ENCODE assay signal across 1 cellular context in genomic region chrX:130840345-130840744, GRCh38.
TF ChIP-seq lines count a peak whose summit lies in the region.

No MANE protein-coding gene starts in this region.

TF ChIP-seq in HEK293, 187 proteins besides CTCF, POLR2A, EP300 and RAD21 (continued from another document):
- TF ChIP-seq ZNF580 (tag by site-specific recombination; IDR thresholded peaks at IDR 0.05) = 0 out of 2 replicates have a peak, but pooled peaks have one; percentile 52
- 0 out of 2 replicates have a peak, but pooled peaks have one; percentile 28 for TF ChIP-seq ZFP3 (tag by site-specific recombination; IDR thresholded peaks at IDR 0.05; ENCODE audit: low read depth)
- no peak for TF ChIP-seq ZBTB7A (tag by site-specific recombination; IDR thresholded peaks at IDR 0.05; ENCODE audit: low read depth)
- no peak for TF ChIP-seq ZNF677 (tag by site-specific recombination; IDR thresholded peaks at IDR 0.05)
- TF ChIP-seq SALL2 (tag by site-specific recombination; IDR thresholded peaks at IDR 0.05; ENCODE audit: borderline replicate concordance) = no peak
- TF ChIP-seq GLI2 (tag by site-specific recombination; IDR thresholded peaks at IDR 0.05; ENCODE audit: borderline replicate concordance, low read depth) = peak; percentile 43; the same call in 1 of the 2 replicates
- TF ChIP-seq HOXD13 (CRISPR knock-in tag; IDR thresholded peaks at IDR 0.05; ENCODE audit: borderline replicate concordance) = no peak
- TF ChIP-seq ZNF510 (tag by site-specific recombination; IDR thresholded peaks at IDR 0.05; ENCODE audit: insufficient replicate concordance) = peak; percentile 90
- peak; percentile 58; the same call in 1 of the 2 replicates for TF ChIP-seq ZNF664 (tag by site-specific recombination; IDR thresholded peaks at IDR 0.05)
- no peak for TF ChIP-seq ZBTB1 (tag by site-specific recombination; IDR thresholded peaks at IDR 0.05)
- TF ChIP-seq ZNF121 (tag by site-specific recombination; IDR thresholded peaks at IDR 0.05) = 0 out of 2 replicates have a peak, but pooled peaks have one; percentile 48
- no peak for TF ChIP-seq ZNF354C (tag by site-specific recombination; IDR thresholded peaks at IDR 0.05; ENCODE audit: borderline replicate concordance, low read depth)
- TF ChIP-seq ZNF518A (tag by site-specific recombination; conservative IDR thresholded peaks at IDR 0.05; ENCODE audit: low read depth) = peak; percentile 89
- TF ChIP-seq ZNF623 (tag by site-specific recombination; IDR thresholded peaks at IDR 0.05) = peak; percentile 78
- TF ChIP-seq ZNF701 (tag by site-specific recombination; IDR thresholded peaks at IDR 0.05) = no peak
- no peak for TF ChIP-seq ZSCAN16 (tag by site-specific recombination; IDR thresholded peaks at IDR 0.05)
- no peak for TF ChIP-seq ZNF169 (tag by site-specific recombination; IDR thresholded peaks at IDR 0.05)
- TF ChIP-seq KLF9 (tag by site-specific recombination; IDR thresholded peaks at IDR 0.05; ENCODE audit: low read depth) = no peak
- TF ChIP-seq MYNN (tag by site-specific recombination; IDR thresholded peaks at IDR 0.05; ENCODE audit: borderline replicate concordance) = no peak
- 0 out of 2 replicates have a peak, but pooled peaks have one; percentile 16 for TF ChIP-seq ZNF366 (tag by site-specific recombination; conservative IDR thresholded peaks at IDR 0.05)
- no peak for TF ChIP-seq ZNF549 (tag by site-specific recombination; IDR thresholded peaks at IDR 0.05)
- TF ChIP-seq ZNF704 (tag by site-specific recombination; IDR thresholded peaks at IDR 0.05) = peak; percentile 43; the same call in 1 of the 2 replicates
- TF ChIP-seq MEIS1 (CRISPR knock-in tag; IDR thresholded peaks at IDR 0.05; ENCODE audit: borderline replicate concordance) = no peak
- TF ChIP-seq ZNF654 (tag by site-specific recombination; IDR thresholded peaks at IDR 0.05; ENCODE audit: low read depth) = peak; percentile 51
- 0 out of 2 replicates have a peak, but pooled peaks have one; percentile 43 for TF ChIP-seq ZNF558 (tag by site-specific recombination; IDR thresholded peaks at IDR 0.05)
- TF ChIP-seq ZNF280D (tag by site-specific recombination; IDR thresholded peaks at IDR 0.05) = no peak
- TF ChIP-seq ZBTB8A (tag by site-specific recombination; IDR thresholded peaks at IDR 0.05) = peak; percentile 75
- no peak for TF ChIP-seq ZEB2 (tag by site-specific recombination; IDR thresholded peaks at IDR 0.05)
- no peak for TF ChIP-seq GFI1B (tag by site-specific recombination; IDR thresholded peaks at IDR 0.05)
- TF ChIP-seq WT1 (tag by site-specific recombination; IDR thresholded peaks at IDR 0.05) = no peak
- peak; percentile 19; the same call in 1 of the 2 replicates for TF ChIP-seq HIC1 (tag by site-specific recombination; IDR thresholded peaks at IDR 0.05)
- no peak for TF ChIP-seq GLIS1 (tag by site-specific recombination; IDR thresholded peaks at IDR 0.05)
- no peak for TF ChIP-seq ZNF670 (tag by site-specific recombination; IDR thresholded peaks at IDR 0.05; ENCODE audit: low read depth)
- peak; percentile 92 for TF ChIP-seq ZNF140 (tag by site-specific recombination; IDR thresholded peaks at IDR 0.05)
- TF ChIP-seq ZNF341 (tag by site-specific recombination; IDR thresholded peaks at IDR 0.05; ENCODE audit: low read depth) = 0 out of 2 replicates have a peak, but pooled peaks have one; percentile 12
- TF ChIP-seq ZNF426 (tag by site-specific recombination; IDR thresholded peaks at IDR 0.05) = peak; percentile 97
TF ChIP-seq in HEK293: peak in this region for 36.
